In genomic region chr3:32121137-32121536, GRCh38 we compare ENCODE assay signal across 19 cellular contexts.
"Had no signal": no experiment of that assay in that cellular context is flagged by ENCODE, and none has a peak within 500 bp of the region (broad histone marks: within the 10 kb centered on the region; RNA-seq: fewer than 3 reads in every experiment).

No MANE protein-coding gene starts in this region.

- FAIRE-seq: endometrium had no signal

- H3K36me3 ChIP-seq: esophagus muscularis mucosa, gastrocnemius medialis, left lung, lower lobe of right lung, suprapubic skin, tibial artery, upper lobe of right lung, vagina had no signal

- DNase-seq: cerebellar nuclear complex; effector CD8-positive, alpha-beta T cell; gastrocnemius medialis; islet precursor cell; left lung; lower lobe of right lung; naive B cell; posterior cingulate gyrus; stimulated activated CD4-positive, alpha-beta T cell treated with anti-CD3 and anti-CD28 coated beads, Interleukin-2, amount 100 ng/mL, for 48 hours; stimulated activated naive CD4-positive, alpha-beta T cell treated with Interleukin-2 at 50 U/mL for 16 hours; tibial artery; upper lobe of right lung had no signal

- H3K4me3 Mint-ChIP-seq: memory B cell, mesothelial cell of epicardium, naive B cell had no signal

- H3K9me3 Mint-ChIP-seq: memory B cell, mesothelial cell of epicardium, naive B cell had no signal

- H3K9me3 ChIP-seq: esophagus muscularis mucosa, gastrocnemius medialis, left lung, lower lobe of right lung, suprapubic skin, tibial artery, upper lobe of right lung, vagina had no signal

- H3K27me3 ChIP-seq: esophagus muscularis mucosa, gastrocnemius medialis, left lung, suprapubic skin, tibial artery, upper lobe of right lung, vagina had no signal

- H3K4me1 ChIP-seq: suprapubic skin, vagina had no signal

- H3K4me3 ChIP-seq: esophagus muscularis mucosa, gastrocnemius medialis, left lung, lower lobe of right lung, smooth muscle cell, suprapubic skin, tibial artery, upper lobe of right lung, vagina had no signal

- ATAC-seq: gastrocnemius medialis had no signal

- H3K27ac Mint-ChIP-seq: memory B cell, mesothelial cell of epicardium had no signal

- H3K27me3 Mint-ChIP-seq: memory B cell, naive B cell had no signal

- H3K36me3 Mint-ChIP-seq: memory B cell, mesothelial cell of epicardium, naive B cell had no signal

- H3K4me2 ChIP-seq: smooth muscle cell had no signal

- H3K27ac ChIP-seq: esophagus muscularis mucosa, left lung, lower lobe of right lung, suprapubic skin, tibial artery, upper lobe of right lung, vagina had no signal
